ENCODE assay signal across 2 cellular contexts in the genomic region with DNA sequence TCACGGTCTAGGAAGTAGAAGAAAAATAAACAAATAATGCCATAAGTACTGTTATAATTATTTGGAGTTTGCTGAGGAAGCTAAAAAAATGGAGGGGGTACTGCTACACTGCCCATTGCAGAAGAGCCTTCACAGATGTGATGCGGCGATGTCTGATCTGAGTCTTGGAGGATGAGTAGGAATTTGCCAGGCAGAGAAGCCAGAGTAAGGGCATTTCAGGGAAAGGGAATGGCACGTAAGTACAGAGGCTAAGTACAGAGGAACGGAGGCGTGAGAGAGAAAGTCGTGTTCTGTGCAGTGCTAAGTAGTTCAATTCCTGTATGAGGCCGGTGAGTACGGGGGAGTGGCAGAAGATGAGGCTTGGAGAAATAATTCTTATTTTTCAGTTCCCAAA.
TF ChIP-seq lines count a peak whose summit lies in the region.

No MANE protein-coding gene starts in this region.

TF ChIP-seq in GM12891, 5 proteins besides CTCF, POLR2A, EP300 and RAD21 (continued from another document):
- no peak for TF ChIP-seq POU2F2 (IDR thresholded peaks at IDR 0.05; ENCODE audit: low read depth, low read length)
- TF ChIP-seq POLR2AphosphoS5 (IDR thresholded peaks at IDR 0.05; ENCODE audit: low read depth, low read length), result no peak
- TF ChIP-seq TAF1 (IDR thresholded peaks at IDR 0.05; ENCODE audit: low read depth, low read length), result no peak
- TF ChIP-seq SPI1 (IDR thresholded peaks at IDR 0.05; ENCODE audit: low read depth, low read length), result no peak

TF ChIP-seq in K562, 482 proteins besides CTCF, POLR2A, EP300 and RAD21 (continued from another document and continues in another):
- no peak for TF ChIP-seq UBTF (IDR thresholded peaks at IDR 0.05; ENCODE audit: borderline replicate concordance in 1 of 2, low read depth in 2 of 2, low read length in 2 of 2)
- TF ChIP-seq, protein P1, sequence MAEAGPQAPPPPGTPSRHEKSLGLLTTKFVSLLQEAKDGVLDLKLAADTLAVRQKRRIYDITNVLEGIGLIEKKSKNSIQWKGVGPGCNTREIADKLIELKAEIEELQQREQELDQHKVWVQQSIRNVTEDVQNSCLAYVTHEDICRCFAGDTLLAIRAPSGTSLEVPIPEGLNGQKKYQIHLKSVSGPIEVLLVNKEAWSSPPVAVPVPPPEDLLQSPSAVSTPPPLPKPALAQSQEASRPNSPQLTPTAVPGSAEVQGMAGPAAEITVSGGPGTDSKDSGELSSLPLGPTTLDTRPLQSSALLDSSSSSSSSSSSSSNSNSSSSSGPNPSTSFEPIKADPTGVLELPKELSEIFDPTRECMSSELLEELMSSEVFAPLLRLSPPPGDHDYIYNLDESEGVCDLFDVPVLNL (CRISPR knock-in tag; IDR thresholded peaks at IDR 0.05; ENCODE audit: low read depth), result no peak
- TF ChIP-seq MAFF (IDR thresholded peaks at IDR 0.05; ENCODE audit: low read length), result 0 out of 2 replicates have a peak, but pooled peaks have one; percentile 29
- TF ChIP-seq DNMT1 (IDR thresholded peaks at IDR 0.05), result no peak
- no peak for TF ChIP-seq SIX5 (IDR thresholded peaks at IDR 0.05; ENCODE audit: borderline replicate concordance in 1 of 2, insufficient read depth in 1 of 2, low read depth in 1 of 2, low read length in 2 of 2)
- TF ChIP-seq CREB1 (IDR thresholded peaks at IDR 0.05), result no peak
- TF ChIP-seq CREB1 (CRISPR knock-in tag; IDR thresholded peaks at IDR 0.05), result no peak
- no peak for TF ChIP-seq CREM (IDR thresholded peaks at IDR 0.05; ENCODE audit: low read depth)
- no peak for TF ChIP-seq MITF (IDR thresholded peaks at IDR 0.05)
- TF ChIP-seq ZNF316 (IDR thresholded peaks at IDR 0.05), result peak; percentile 88
- no peak for TF ChIP-seq ZNF586 (CRISPR knock-in tag; conservative IDR thresholded peaks at IDR 0.05)
- TF ChIP-seq TRIM25 (IDR thresholded peaks at IDR 0.05; ENCODE audit: borderline replicate concordance), result no peak
- no peak for TF ChIP-seq SAFB2 (IDR thresholded peaks at IDR 0.05; ENCODE audit: borderline replicate concordance, low read depth, low read length, severe bottlenecking)
- no peak for TF ChIP-seq RNF2 (IDR thresholded peaks at IDR 0.05)
- TF ChIP-seq ZNF77 (CRISPR knock-in tag; IDR thresholded peaks at IDR 0.05), result no peak
- no peak for TF ChIP-seq ELF1 (tag; IDR thresholded peaks at IDR 0.05)
- TF ChIP-seq, protein P2, sequence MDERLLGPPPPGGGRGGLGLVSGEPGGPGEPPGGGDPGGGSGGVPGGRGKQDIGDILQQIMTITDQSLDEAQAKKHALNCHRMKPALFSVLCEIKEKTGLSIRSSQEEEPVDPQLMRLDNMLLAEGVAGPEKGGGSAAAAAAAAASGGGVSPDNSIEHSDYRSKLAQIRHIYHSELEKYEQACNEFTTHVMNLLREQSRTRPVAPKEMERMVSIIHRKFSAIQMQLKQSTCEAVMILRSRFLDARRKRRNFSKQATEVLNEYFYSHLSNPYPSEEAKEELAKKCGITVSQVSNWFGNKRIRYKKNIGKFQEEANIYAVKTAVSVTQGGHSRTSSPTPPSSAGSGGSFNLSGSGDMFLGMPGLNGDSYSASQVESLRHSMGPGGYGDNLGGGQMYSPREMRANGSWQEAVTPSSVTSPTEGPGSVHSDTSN (CRISPR knock-in tag; IDR thresholded peaks at IDR 0.05; ENCODE audit: low read depth), result no peak
- TF ChIP-seq, protein P2 (tag; conservative IDR thresholded peaks at IDR 0.05; ENCODE audit: low read depth), result no peak
- no peak for TF ChIP-seq FOXA1 (IDR thresholded peaks at IDR 0.05; ENCODE audit: borderline replicate concordance)
- peak; percentile 32; the same call in 1 of the 2 replicates for TF ChIP-seq MAFK (IDR thresholded peaks at IDR 0.05; ENCODE audit: low read length)
- no peak for TF ChIP-seq ZFP36 (IDR thresholded peaks at IDR 0.05; ENCODE audit: low read depth, low read length, partially characterized antibody)
- TF ChIP-seq, protein P3, sequence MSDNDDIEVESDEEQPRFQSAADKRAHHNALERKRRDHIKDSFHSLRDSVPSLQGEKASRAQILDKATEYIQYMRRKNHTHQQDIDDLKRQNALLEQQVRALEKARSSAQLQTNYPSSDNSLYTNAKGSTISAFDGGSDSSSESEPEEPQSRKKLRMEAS (CRISPR knock-in tag; IDR thresholded peaks at IDR 0.05), result no peak
- TF ChIP-seq ZNF184 (CRISPR knock-in tag; IDR thresholded peaks at IDR 0.05), result no peak
- TF ChIP-seq ZNF668 (CRISPR knock-in tag; IDR thresholded peaks at IDR 0.05), result no peak
- 0 out of 2 replicates have a peak, but pooled peaks have one; percentile 39 for TF ChIP-seq MAFG (tag; conservative IDR thresholded peaks at IDR 0.05)
- no peak for TF ChIP-seq HLTF (IDR thresholded peaks at IDR 0.05)
- no peak for TF ChIP-seq ZNF695 (CRISPR knock-in tag; IDR thresholded peaks at IDR 0.05)
- TF ChIP-seq SPI1 (IDR thresholded peaks at IDR 0.05; ENCODE audit: borderline replicate concordance, low read depth, low read length), result no peak
- TF ChIP-seq TFAM (CRISPR knock-in tag; conservative IDR thresholded peaks at IDR 0.05), result no peak
- 0 out of 2 replicates have a peak, but pooled peaks have one; percentile 0 for TF ChIP-seq CBFA2T3 (IDR thresholded peaks at IDR 0.05)
- no peak for TF ChIP-seq ZNF384 (IDR thresholded peaks at IDR 0.05; ENCODE audit: low read depth, low read length)
- no peak for TF ChIP-seq ZBTB49 (CRISPR knock-in tag; IDR thresholded peaks at IDR 0.05; ENCODE audit: borderline replicate concordance)
- TF ChIP-seq SMARCC2 (IDR thresholded peaks at IDR 0.05; ENCODE audit: low read depth), result no peak
- no peak for TF ChIP-seq MYNN (IDR thresholded peaks at IDR 0.05)
- no peak for TF ChIP-seq MYNN (CRISPR knock-in tag; IDR thresholded peaks at IDR 0.05)
- TF ChIP-seq TAF9B (IDR thresholded peaks at IDR 0.05; ENCODE audit: partially characterized antibody), result no peak
- TF ChIP-seq ARID3A (IDR thresholded peaks at IDR 0.05; ENCODE audit: borderline replicate concordance, low read depth, low read length), result no peak
- TF ChIP-seq, protein P4, sequence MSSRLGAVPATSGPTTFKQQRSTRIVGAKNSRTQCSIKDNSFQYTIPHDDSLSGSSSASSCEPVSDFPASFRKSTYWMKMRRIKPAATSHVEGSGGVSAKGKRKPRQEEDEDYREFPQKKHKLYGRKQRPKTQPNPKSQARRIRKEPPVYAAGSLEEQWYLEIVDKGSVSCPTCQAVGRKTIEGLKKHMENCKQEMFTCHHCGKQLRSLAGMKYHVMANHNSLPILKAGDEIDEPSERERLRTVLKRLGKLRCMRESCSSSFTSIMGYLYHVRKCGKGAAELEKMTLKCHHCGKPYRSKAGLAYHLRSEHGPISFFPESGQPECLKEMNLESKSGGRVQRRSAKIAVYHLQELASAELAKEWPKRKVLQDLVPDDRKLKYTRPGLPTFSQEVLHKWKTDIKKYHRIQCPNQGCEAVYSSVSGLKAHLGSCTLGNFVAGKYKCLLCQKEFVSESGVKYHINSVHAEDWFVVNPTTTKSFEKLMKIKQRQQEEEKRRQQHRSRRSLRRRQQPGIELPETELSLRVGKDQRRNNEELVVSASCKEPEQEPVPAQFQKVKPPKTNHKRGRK (tag; IDR thresholded peaks at IDR 0.05), result no peak
- no peak for TF ChIP-seq ZNF436 (CRISPR knock-in tag; IDR thresholded peaks at IDR 0.05)
- no peak for TF ChIP-seq ZNF717 (CRISPR knock-in tag; IDR thresholded peaks at IDR 0.05)
- TF ChIP-seq SNAPC5 (CRISPR knock-in tag; IDR thresholded peaks at IDR 0.05), result no peak
- TF ChIP-seq JUNB (CRISPR knock-in tag; conservative IDR thresholded peaks at IDR 0.05), result no peak
- TF ChIP-seq ZNF175 (CRISPR knock-in tag; IDR thresholded peaks at IDR 0.05; ENCODE audit: low read depth), result no peak
- TF ChIP-seq SMC3 (conservative IDR thresholded peaks at IDR 0.05; ENCODE audit: insufficient read depth, low read depth, low read length), result no peak
- TF ChIP-seq, protein P5, sequence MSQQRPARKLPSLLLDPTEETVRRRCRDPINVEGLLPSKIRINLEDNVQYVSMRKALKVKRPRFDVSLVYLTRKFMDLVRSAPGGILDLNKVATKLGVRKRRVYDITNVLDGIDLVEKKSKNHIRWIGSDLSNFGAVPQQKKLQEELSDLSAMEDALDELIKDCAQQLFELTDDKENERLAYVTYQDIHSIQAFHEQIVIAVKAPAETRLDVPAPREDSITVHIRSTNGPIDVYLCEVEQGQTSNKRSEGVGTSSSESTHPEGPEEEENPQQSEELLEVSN (IDR thresholded peaks at IDR 0.05; ENCODE audit: borderline replicate concordance in 1 of 2, extremely low read depth in 1 of 2, insufficient read depth in 1 of 2, insufficient read length in 1 of 2, low read depth in 1 of 2, low read length in 1 of 2, poor library complexity in 1 of 2, severe bottlenecking in 1 of 2), result no peak
- TF ChIP-seq ZNF778 (CRISPR knock-in tag; IDR thresholded peaks at IDR 0.05), result no peak
- TF ChIP-seq ESRRB (CRISPR knock-in tag; IDR thresholded peaks at IDR 0.05; ENCODE audit: borderline replicate concordance), result no peak
